In genomic region chr6:89412071-89413005, GRCh38 we compare ENCODE assay signal across 8 cellular contexts. TPM values are rescaled to one million over a fixed set of nuclear protein-coding genes. Genes with fewer than 3 reads are reported as not detected.
DNase-seq lines count a peak whose midpoint lies in the region; ATAC-seq and TF ChIP-seq lines count a peak whose summit lies in the region.

A gene with protein sequence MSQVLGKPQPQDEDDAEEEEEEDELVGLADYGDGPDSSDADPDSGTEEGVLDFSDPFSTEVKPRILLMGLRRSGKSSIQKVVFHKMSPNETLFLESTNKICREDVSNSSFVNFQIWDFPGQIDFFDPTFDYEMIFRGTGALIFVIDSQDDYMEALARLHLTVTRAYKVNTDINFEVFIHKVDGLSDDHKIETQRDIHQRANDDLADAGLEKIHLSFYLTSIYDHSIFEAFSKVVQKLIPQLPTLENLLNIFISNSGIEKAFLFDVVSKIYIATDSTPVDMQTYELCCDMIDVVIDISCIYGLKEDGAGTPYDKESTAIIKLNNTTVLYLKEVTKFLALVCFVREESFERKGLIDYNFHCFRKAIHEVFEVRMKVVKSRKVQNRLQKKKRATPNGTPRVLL (minus strand): TSS chr6:89412273. CDS start chr6:89411993, 280 bp downstream.

- no TSS peak for BruUV-seq in A673 (replicated peaks; lab: Mats Ljungman, UMichigan)

- H3K4me2 ChIP-seq in mesendoderm (ENCODE audit: low read length) = peak within 1 kb of the TSS; percentile 63

- H3K79me1 ChIP-seq in mesendoderm (ENCODE audit: low read length) = no peaks in the 10 kb centered on the region

- peak within 1 kb of the TSS; percentile 68 for H3K9ac ChIP-seq in mesendoderm (ENCODE audit: low read length)

- H3K9me3 Mint-ChIP-seq in activated CD4-positive, alpha-beta memory T cell treated with anti-CD3 and anti-CD28 coated beads for 36 hours = no peaks in the 10 kb centered on the region

- ATAC-seq in GM18520 (IDR thresholded peaks at IDR 0.05; ENCODE audit: unreplicated experiment) (peak; percentile 69), HG03066 (IDR thresholded peaks at IDR 0.05; ENCODE audit: low read depth, unreplicated experiment) (peak; percentile 68)

- H3K4me3 ChIP-seq in A673 (ENCODE audit: low read depth, low read length, poor library complexity, severe bottlenecking) (peak within 1 kb of the TSS; percentile 80), ectodermal cell (ENCODE audit: insufficient read depth, low read depth, low read length) (peak within 1 kb of the TSS; percentile 48), mesendoderm (ENCODE audit: low read length) (peak within 1 kb of the TSS; percentile 52)

- peaks cover 18% of the 10 kb centered on the region for H3K4me1 Mint-ChIP-seq in activated CD4-positive, alpha-beta memory T cell treated with anti-CD3 and anti-CD28 coated beads for 36 hours (ENCODE audit: low read depth)

- DNase-seq in A673 (ENCODE audit: low spot score) (peak; percentile 68), NCI-H2227 treated with DMSO at 0.1 percent for 48 hours (lab: John Stamatoyannopoulos, UW) (peak; percentile 63), mesendoderm (peak; percentile 63)
- peak; percentile 72 for DNase-seq in activated CD4-positive, alpha-beta memory T cell treated with anti-CD3 and anti-CD28 coated beads for 36 hours
- DNase-seq in stimulated activated CD8-positive, alpha-beta memory T cell treated with anti-CD3 and anti-CD28 coated beads, Interleukin-2, amount 100 ng/mL, for 48 hours (ENCODE audit: low read depth in 2 of 2) = peak; percentile 27 to 38

- no peak within 1 kb of the TSS for H4K8ac ChIP-seq in mesendoderm (ENCODE audit: low read depth, low read length)

- peak within 1 kb of the TSS; percentile 34 for H3K18ac ChIP-seq in mesendoderm (ENCODE audit: low read length)

- peaks cover 17% of the 10 kb centered on the region for H3K4me1 ChIP-seq in A673 (ENCODE audit: insufficient read depth, low read length, poor library complexity, severe bottlenecking)
- H3K4me1 ChIP-seq in ectodermal cell (ENCODE audit: control insufficient read depth, insufficient read depth, low read length) = peaks cover 16% of the 10 kb centered on the region
- no peaks in the 10 kb centered on the region for H3K4me1 ChIP-seq in mesendoderm (ENCODE audit: control insufficient read depth, low read depth, low read length)

- no peaks in the 10 kb centered on the region for H3K27me3 ChIP-seq in A673 (replicated peaks; ENCODE audit: insufficient read depth, low read depth, low read length, poor library complexity)
- H3K27me3 ChIP-seq in ectodermal cell (ENCODE audit: control insufficient read depth, insufficient read depth, low read length, poor library complexity, severe bottlenecking) = peaks cover 60% of the 10 kb centered on the region
- H3K27me3 ChIP-seq in mesendoderm (ENCODE audit: insufficient read depth, low read length, poor library complexity) = no peaks in the 10 kb centered on the region

- no peak within 1 kb of the TSS for H2BK5ac ChIP-seq in mesendoderm (ENCODE audit: low read length)

- CTCF ChIA-PET in A673 (lab: Charles Lee) = no interaction called here
- CTCF ChIA-PET in activated CD4-positive, alpha-beta memory T cell treated with anti-CD3 and anti-CD28 coated beads for 36 hours (lab: Charles Lee) = interaction anchor here (1.6 to 4.1 kb wide), 5 partner anchors 20 to 197 kb away, joined by 7 to 22 read pairs (median 10); partner anchors contain the start of gene ANKRD6

- POLR2A ChIA-PET in A673 (lab: Charles Lee; ENCODE audit: low non-redundant PET) = no interaction called here
- POLR2A ChIA-PET in activated CD4-positive, alpha-beta memory T cell treated with anti-CD3 and anti-CD28 coated beads for 36 hours (lab: Charles Lee) = interaction anchor here (0.6 to 1.5 kb wide), 5 partner anchors 40 to 1790 kb away, joined by 3 to 5 read pairs (median 3); partner anchors contain the start of genes LYRM2 and RNGTT

- no peak for TF ChIP-seq CTCF in A673 (conservative IDR thresholded peaks at IDR 0.05; ENCODE audit: low read depth, low read length)

- H2AK5ac ChIP-seq in mesendoderm (ENCODE audit: low read length) = no peak within 1 kb of the TSS

- H3K56ac ChIP-seq in mesendoderm (ENCODE audit: low read length) = peak within 1 kb of the TSS; percentile 90

- H3K9me3 ChIP-seq in A673 (ENCODE audit: low read depth, low read length, poor library complexity, severe bottlenecking) = no peaks in the 10 kb centered on the region
- no peaks in the 10 kb centered on the region for H3K9me3 ChIP-seq in ectodermal cell (ENCODE audit: control insufficient read depth, low read length)

- H3K4ac ChIP-seq in mesendoderm (ENCODE audit: low read depth, low read length) = no peak within 1 kb of the TSS

- no peak within 1 kb of the TSS for H2BK15ac ChIP-seq in mesendoderm (replicated peaks; ENCODE audit: low read depth)

- peaks cover 2% of the 10 kb centered on the region for H3K27me3 Mint-ChIP-seq in activated CD4-positive, alpha-beta memory T cell treated with anti-CD3 and anti-CD28 coated beads for 36 hours

- no peaks in the 10 kb centered on the region for H3K79me2 ChIP-seq in mesendoderm (ENCODE audit: control insufficient read depth, insufficient read depth, low read length)

- H3K27ac ChIP-seq in A673 (ENCODE audit: low read depth, low read length, poor library complexity, severe bottlenecking) = no peak within 1 kb of the TSS
- H3K27ac ChIP-seq in ectodermal cell (ENCODE audit: insufficient read depth, low read depth, low read length, poor library complexity, severe bottlenecking) = no peak within 1 kb of the TSS
- H3K27ac ChIP-seq in mesendoderm (ENCODE audit: low read depth, low read length) = no peak within 1 kb of the TSS

- 2 to 3% methylated on average over 85 of the region's 85 CpGs for WGBS in ectodermal cell, 2 experiments
- WGBS in mesendoderm (ENCODE audit: extremely low coverage, insufficient coverage, low lambda C conversion rate) = no CpG with 5 or more reads among the region's 85 CpGs

- no peaks in the 10 kb centered on the region for H3K36me3 Mint-ChIP-seq in activated CD4-positive, alpha-beta memory T cell treated with anti-CD3 and anti-CD28 coated beads for 36 hours

- intact Hi-C loops in A673 (cut with micrococcal nuclease; ENCODE audit: unreplicated experiment) = no loop called here
- intact Hi-C loops in activated CD4-positive, alpha-beta memory T cell treated with anti-CD3 and anti-CD28 coated beads for 36 hours (cut with micrococcal nuclease) = loop anchor here (1.0 to 2.0 kb wide), 3 partner anchors 20 to 114 kb away; partner anchors contain the start of gene ANKRD6

- no peak within 1 kb of the TSS for H2BK120ac ChIP-seq in mesendoderm (ENCODE audit: low read depth, low read length)

- no peak within 1 kb of the TSS for H4K5ac ChIP-seq in mesendoderm (ENCODE audit: low read length)

- peak within 1 kb of the TSS; percentile 59 for H3K23ac ChIP-seq in mesendoderm (ENCODE audit: low read length)

- no peaks in the 10 kb centered on the region for H3K36me3 ChIP-seq in A673 (ENCODE audit: insufficient read depth, low read length, poor library complexity, severe bottlenecking)
- no peaks in the 10 kb centered on the region for H3K36me3 ChIP-seq in ectodermal cell (ENCODE audit: control insufficient read depth, insufficient read depth, low read length)
- H3K36me3 ChIP-seq in mesendoderm (ENCODE audit: control insufficient read depth, insufficient read depth, low read length) = no peaks in the 10 kb centered on the region

- H3K4me3 Mint-ChIP-seq in activated CD4-positive, alpha-beta memory T cell treated with anti-CD3 and anti-CD28 coated beads for 36 hours = peak within 1 kb of the TSS; percentile 83

- peak within 1 kb of the TSS; percentile 38 for H3K27ac Mint-ChIP-seq in activated CD4-positive, alpha-beta memory T cell treated with anti-CD3 and anti-CD28 coated beads for 36 hours

RNA-seq across cellular contexts. Expression of the gene that starts here (rescaled TPM):
- 9.5 and 10.6 TPM in 2 replicates for total RNA-seq in A673 (2021)
- total RNA-seq in activated CD4-positive, alpha-beta memory T cell treated with anti-CD3 and anti-CD28 coated beads for 36 hours = 10 to 100 TPM; 15.8 to 16.4 TPM
- polyA plus RNA-seq in ectodermal cell (2013, experiment 1 of 4) = 8.7 TPM
- 5.7 TPM for polyA plus RNA-seq in ectodermal cell (2013, experiment 2 of 4)
- polyA plus RNA-seq in ectodermal cell (2013, experiment 3 of 4) = 4.5 TPM
- 5.8 TPM for polyA plus RNA-seq in ectodermal cell (2013, experiment 4 of 4)
- polyA plus RNA-seq in mesendoderm (2013, experiment 1 of 2) = 3.5 TPM
- polyA plus RNA-seq in mesendoderm (2013, experiment 2 of 2) = 3.8 TPM
